Comparison of ENCODE assay signal across 14 cellular contexts in genomic region chr5:159550951-159551350, GRCh38.
A peak's percentile ranks its signal among the peaks of the same experiment; 100 is the strongest.
DNase-seq lines count a peak whose midpoint lies in the region; ATAC-seq and TF ChIP-seq lines count a peak whose summit lies in the region.
"Had no signal": no experiment of that assay in that cellular context is flagged by ENCODE, and none has a peak within 500 bp of the region (broad histone marks: within the 10 kb centered on the region; RNA-seq: fewer than 3 reads in every experiment).

No MANE protein-coding gene starts in this region.

- DNase-seq in AG10803 (ENCODE audit: low read depth) (peak; percentile 17), LHCN-M2 (ENCODE audit: low read depth) (peak; percentile 55), fibroblast of gingiva (ENCODE audit: low read depth) (peak; percentile 13), fibroblast of the conjunctiva (ENCODE audit: low read depth) (peak; percentile 9), mucosa of gallbladder (ENCODE audit: low spot score) (no peak), dedifferentiated amniotic fluid mesenchymal stem cell (ENCODE audit: extremely low spot score) (no peak)
- DNase-seq: 8988T; CD4-positive, CD25-positive, alpha-beta regulatory T cell; DMS153; DMS79 treated with DMSO at 0.1 percent for 48 hours; GM23248 had no signal

- TF ChIP-seq CTCF in AG10803 (conservative IDR thresholded peaks at IDR 0.05; ENCODE audit: low read length), result no peak

- no peak overlapping the region for H3K4me3 ChIP-seq in AG10803 (ENCODE audit: low read length)
- H3K4me3 ChIP-seq: BLaER1 treated with 17β-estradiol and CSF1 and Interleukin-3, amounts not matched to agents 10 nM and 100 nM; GM23248 had no signal

- ATAC-seq in GM18520 (IDR thresholded peaks at IDR 0.05; ENCODE audit: unreplicated experiment) (no peak), GM21360 (IDR thresholded peaks at IDR 0.05; ENCODE audit: unreplicated experiment) (no peak)

Comparison
In these comparisons a context has a peak if more than half of its experiments do, and no peak if none do; other contexts are left out.
1. DNase-seq: peak in AG10803 (single experiment), LHCN-M2 (single experiment), fibroblast of gingiva (single experiment) and fibroblast of the conjunctiva (single experiment); none in mucosa of gallbladder (single experiment) and dedifferentiated amniotic fluid mesenchymal stem cell (single experiment).